In the genomic region with DNA sequence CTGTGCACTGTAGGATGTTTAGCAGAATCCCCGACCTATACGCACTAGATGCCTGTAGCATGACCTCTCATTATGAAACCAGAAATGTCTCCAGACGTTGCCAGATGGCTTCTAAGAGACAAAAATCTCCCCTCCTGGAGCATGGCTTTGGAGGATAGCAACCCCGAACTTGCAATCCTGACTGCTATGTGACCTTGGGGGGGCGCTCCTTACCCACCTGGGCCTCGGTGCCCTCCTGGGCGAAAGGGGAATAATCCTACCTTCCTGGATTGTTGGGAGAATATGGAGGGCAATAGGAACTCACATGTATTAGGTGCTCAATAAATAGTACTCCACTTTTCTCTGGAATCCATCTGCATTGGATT, we compare ENCODE assay signal across 8 cellular contexts. TPM values are rescaled to one million over a fixed set of nuclear protein-coding genes. Genes with fewer than 3 reads are reported as not detected.
A peak's percentile ranks its signal among the peaks of the same experiment; 100 is the strongest.
DNase-seq lines count a peak whose midpoint lies in the region; TF ChIP-seq lines count a peak whose summit lies in the region.
"Had no signal": no experiment of that assay in that cellular context is flagged by ENCODE, and none has a peak within 500 bp of the region (broad histone marks: within the 10 kb centered on the region; RNA-seq: fewer than 3 reads in every experiment).

No MANE protein-coding gene starts in this region.

- H3K79me2 ChIP-seq in DOHH2 (ENCODE audit: control insufficient read depth, low read length) (peaks cover 46% of the 10 kb centered on the region), OCI-LY7 (ENCODE audit: insufficient read depth, low read depth, low read length) (peaks cover 14% of the 10 kb centered on the region; the same call in 1 of the 2 replicates)

- DNase-seq in H7 (peak; percentile 72), OCI-LY7 (ENCODE audit: low spot score) (no peak), mesenchymal stem cell (no peak), G401 (ENCODE audit: low spot score) (no peak), GDM1 (lab: John Stamatoyannopoulos, UW) (no peak)
- no peak for DNase-seq in NK-92 treated with Interleukin-12 subunit alpha and Interleukin-12 subunit beta, amount 100 ng/mL, for 24 hours (lab: John Stamatoyannopoulos, UW)

- H2BK120ac ChIP-seq in mesenchymal stem cell (ENCODE audit: low read depth, low read length): no peak overlapping the region

- no peak overlapping the region for H3K4ac ChIP-seq in mesenchymal stem cell (ENCODE audit: low read depth in 1 of 2, low read length in 2 of 2)

- no peak overlapping the region for H2BK12ac ChIP-seq in mesenchymal stem cell (ENCODE audit: low read length in 2 of 2)

- peak; percentile 22 for TF ChIP-seq CTCF in DOHH2 (IDR thresholded peaks at IDR 0.05; ENCODE audit: low read depth, low read length, poor library complexity, severe bottlenecking)
- peak; percentile 50; the same call in 1 of the 2 replicates for TF ChIP-seq CTCF in OCI-LY7 (conservative IDR thresholded peaks at IDR 0.05; ENCODE audit: low read length)

- peaks cover 6% of the 10 kb centered on the region for H3K4me1 ChIP-seq in DOHH2 (ENCODE audit: control insufficient read depth, low read length)
- H3K4me1 ChIP-seq in OCI-LY7 (ENCODE audit: insufficient read depth, low read length, poor library complexity, severe bottlenecking): peaks cover 16% of the 10 kb centered on the region
- peaks cover 8% of the 10 kb centered on the region for H3K4me1 ChIP-seq in mesenchymal stem cell (ENCODE audit: control insufficient read depth, insufficient read depth, low read depth, low read length)
- H3K4me1 ChIP-seq: HAP-1 had no signal

- H3K36me3 ChIP-seq in DOHH2 (ENCODE audit: control insufficient read depth, low read length) (peaks cover 31% of the 10 kb centered on the region), H7 (replicated peaks; ENCODE audit: control insufficient read depth, insufficient read depth, low read length) (no peaks in the 10 kb centered on the region), OCI-LY7 (ENCODE audit: insufficient read depth, low read length) (peaks cover 33% of the 10 kb centered on the region; the same call in 1 of the 2 replicates), mesenchymal stem cell (ENCODE audit: control insufficient read depth in 1 of 2, insufficient read depth in 2 of 2, low read depth in 1 of 2, low read length in 2 of 2) (peaks cover 0 to 7% of the 10 kb centered on the region in 2 experiments)

- H4K8ac ChIP-seq in mesenchymal stem cell (ENCODE audit: low read length): no peak overlapping the region

- H2BK15ac ChIP-seq in mesenchymal stem cell (ENCODE audit: low read depth, poor library complexity, severe bottlenecking): no peak overlapping the region

- H3K18ac ChIP-seq in mesenchymal stem cell (ENCODE audit: low read depth in 1 of 2, low read length in 2 of 2): no peak overlapping the region

- no peaks in the 10 kb centered on the region for H3K27me3 ChIP-seq in DOHH2 (ENCODE audit: control insufficient read depth, low read length)
- H3K27me3 ChIP-seq in H7 (ENCODE audit: control insufficient read depth, insufficient read depth, low read length): no peaks in the 10 kb centered on the region
- H3K27me3 ChIP-seq in mesenchymal stem cell (ENCODE audit: control insufficient read depth in 1 of 2, insufficient read depth in 1 of 2, low read length in 2 of 2): peaks cover 3 to 18% of the 10 kb centered on the region in 2 experiments

- H2AK5ac ChIP-seq in mesenchymal stem cell (ENCODE audit: low read length, severe bottlenecking): no peak overlapping the region

- in situ Hi-C loops in G401 (cut with HindIII; ENCODE audit: low sequenced_read_pairs): no loop called here

- no peak overlapping the region for H3K23ac ChIP-seq in mesenchymal stem cell (ENCODE audit: low read length in 2 of 2)

- BruUV-seq in OCI-LY7 (replicated peaks; lab: Mats Ljungman, UMichigan): no TSS peak

- no peak overlapping the region for H3K27ac ChIP-seq in DOHH2 (ENCODE audit: low read depth, low read length)
- no peak overlapping the region for H3K27ac ChIP-seq in OCI-LY7 (ENCODE audit: low read depth, low read length, poor library complexity, severe bottlenecking)
- no peak overlapping the region for H3K27ac ChIP-seq in mesenchymal stem cell (ENCODE audit: low read length, poor library complexity, severe bottlenecking)

- no peaks in the 10 kb centered on the region for H3F3A ChIP-seq in DOHH2 (ENCODE audit: control insufficient read depth, insufficient read depth)

- H2AFZ ChIP-seq in OCI-LY7 (ENCODE audit: low read length) (no peak overlapping the region), mesenchymal stem cell (ENCODE audit: low read depth, low read length) (no peak overlapping the region)

- peaks cover 20% of the 10 kb centered on the region for H3K79me1 ChIP-seq in mesenchymal stem cell (replicated peaks; ENCODE audit: low read length, poor library complexity, severe bottlenecking)

- H3K4me2 ChIP-seq in DOHH2 (ENCODE audit: low read length) (no peak overlapping the region), OCI-LY7 (ENCODE audit: low read length) (no peak overlapping the region), mesenchymal stem cell (ENCODE audit: low read length, poor library complexity, severe bottlenecking) (no peak overlapping the region)

- H3K14ac ChIP-seq in mesenchymal stem cell (ENCODE audit: low read length in 2 of 2): no peak overlapping the region

- no peak overlapping the region for H3K4me3 ChIP-seq in DOHH2 (ENCODE audit: low read length)
- no peak overlapping the region for H3K4me3 ChIP-seq in H7 (ENCODE audit: insufficient read depth, low read depth, low read length)
- H3K4me3 ChIP-seq in OCI-LY7 (ENCODE audit: low read depth, low read length, poor library complexity, severe bottlenecking): no peak overlapping the region
- H3K4me3 ChIP-seq in mesenchymal stem cell (ENCODE audit: insufficient read depth in 1 of 2, low read depth in 1 of 2, low read length in 2 of 2): no peak overlapping the region
- H3K4me3 ChIP-seq: HAP-1 had no signal

- intact Hi-C loops in OCI-LY7 (cut with micrococcal nuclease; ENCODE audit: unreplicated experiment): loop anchor here (10.0 kb wide), 2 partner anchors 765 to 995 kb away; partner anchors contain the start of genes C17orf78 and SYNRG

- no peaks in the 10 kb centered on the region for H3K9me3 ChIP-seq in DOHH2 (ENCODE audit: control insufficient read depth, insufficient read depth, low read length)
- H3K9me3 ChIP-seq in OCI-LY7 (ENCODE audit: low read length): no peaks in the 10 kb centered on the region
- no peaks in the 10 kb centered on the region for H3K9me3 ChIP-seq in mesenchymal stem cell (ENCODE audit: control insufficient read depth, low read length)
- H3K9me3 ChIP-seq: HAP-1 had no signal

- H3K9me2 ChIP-seq in DOHH2 (replicated peaks; ENCODE audit: control insufficient read depth, low read length) (no peaks in the 10 kb centered on the region), OCI-LY7 (ENCODE audit: insufficient read depth, low read length) (no peaks in the 10 kb centered on the region)

- H4K91ac ChIP-seq in mesenchymal stem cell (ENCODE audit: low read length): no peak overlapping the region

- H4K20me1 ChIP-seq in DOHH2 (ENCODE audit: control insufficient read depth, insufficient read depth, low read depth, low read length) (peaks cover 12% of the 10 kb centered on the region; the same call in 1 of the 2 replicates), OCI-LY7 (ENCODE audit: insufficient read depth, low read length) (peaks cover 11% of the 10 kb centered on the region; the same call in 1 of the 2 replicates)

- H3K9ac ChIP-seq in mesenchymal stem cell (ENCODE audit: low read length): peak overlapping the region; percentile 39

- POLR2A ChIA-PET in OCI-LY7 (lab: Charles Lee): no interaction called here

- no peak overlapping the region for H2BK5ac ChIP-seq in mesenchymal stem cell (ENCODE audit: low read depth, low read length, poor library complexity, severe bottlenecking)

- CTCF ChIA-PET in OCI-LY7 (lab: Charles Lee; ENCODE audit: unreplicated experiment): no interaction called here

- WGBS in mesenchymal stem cell: 97% methylated on average over 7 of the region's 7 CpGs

RNA-seq across cellular contexts. Expression of gene MRM1, which starts 8.1 kb away (rescaled TPM):
- total RNA-seq in H7 (2014; rRNA removed; shearing (Covaris generic)): 19.3 and 24.8 TPM in 2 replicates
- total RNA-seq in OCI-LY7 (2014; rRNA removed; shearing (Covaris generic)): 20.9 and 22.5 TPM in 2 replicates
- total RNA-seq in OCI-LY7 (2022): 18.6 and 22.6 TPM in 2 replicates
- polyA plus RNA-seq in mesenchymal stem cell (2013, experiment 1 of 2): 1.3 TPM
- 1.2 TPM for polyA plus RNA-seq in mesenchymal stem cell (2013, experiment 2 of 2)
- total RNA-seq in G401 (2014; rRNA removed; shearing (Covaris generic)): 9.9 and 18.4 TPM in 2 replicates

RNA-seq across cellular contexts. Expression of gene DHRS11, which starts 17.8 kb away (rescaled TPM):
- total RNA-seq in H7 (2014; rRNA removed; shearing (Covaris generic)): 38.6 and 46.9 TPM in 2 replicates
- total RNA-seq in OCI-LY7 (2014; rRNA removed; shearing (Covaris generic)): 9.4 and 13.9 TPM in 2 replicates
- total RNA-seq in OCI-LY7 (2022): 5.1 and 7.2 TPM in 2 replicates
- polyA plus RNA-seq in mesenchymal stem cell (2013, experiment 1 of 2): 2.6 TPM
- 2.4 TPM for polyA plus RNA-seq in mesenchymal stem cell (2013, experiment 2 of 2)
- total RNA-seq in G401 (2014; rRNA removed; shearing (Covaris generic)): 35.1 and 38.0 TPM in 2 replicates
